ENCODE assay signal across 8 cellular contexts in the genomic region with DNA sequence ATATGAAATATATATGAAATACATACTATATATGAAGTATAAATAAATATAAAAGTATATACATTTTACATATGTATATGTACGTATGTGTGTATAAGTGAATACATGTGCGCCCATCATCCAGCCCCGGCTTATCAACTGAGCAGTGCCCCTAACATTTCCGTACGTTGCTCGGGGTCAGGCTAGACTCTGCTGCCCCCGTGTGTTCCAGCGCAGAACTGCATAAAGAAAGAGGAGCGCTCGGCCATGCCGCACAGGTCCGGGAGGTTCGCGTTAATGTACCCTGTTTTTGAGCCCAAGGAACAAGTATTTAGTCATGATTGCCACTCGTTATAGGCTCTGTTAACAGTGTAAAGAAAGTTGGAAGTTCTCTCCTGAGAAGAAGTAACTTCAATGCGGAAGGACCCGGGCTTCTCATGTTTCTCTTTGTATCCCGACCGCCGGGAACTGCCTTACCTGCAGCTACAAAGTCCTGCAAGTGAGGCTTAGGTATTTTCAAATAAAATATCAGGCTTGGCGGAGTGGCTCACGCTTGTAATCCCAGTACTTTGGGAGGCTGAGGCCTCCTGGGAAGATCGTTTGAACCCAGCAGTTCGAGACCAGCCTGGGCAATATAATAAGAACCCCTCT. TPM values are rescaled to one million over a fixed set of nuclear protein-coding genes. Genes with fewer than 3 reads are reported as not detected.
A peak's percentile ranks its signal among the peaks of the same experiment; 100 is the strongest.
DNase-seq lines count a peak whose midpoint lies in the region; ATAC-seq and TF ChIP-seq lines count a peak whose summit lies in the region.

No MANE protein-coding gene starts in this region.

- WGBS in lung, 2 donors: 10 to 12% methylated on average over 24 of the region's 24 CpGs

- H3K36me3 Mint-ChIP-seq in activated CD4-positive, alpha-beta T cell treated with anti-CD3 and anti-CD28 coated beads, Interleukin-2, amount 10 ng/mL, durations not matched to agents 7 days and 5 days (ENCODE audit: low read depth): no peaks in the 10 kb centered on the region

- H3K4me3 Mint-ChIP-seq in activated CD4-positive, alpha-beta T cell treated with anti-CD3 and anti-CD28 coated beads, Interleukin-2, amount 10 ng/mL, durations not matched to agents 7 days and 5 days: peak overlapping the region; percentile 39

- H3K9me3 ChIP-seq in lung (ENCODE audit: control insufficient read depth in 2 of 2, insufficient read depth in 1 of 2, low read length in 1 of 2): peaks cover 0 to 2% of the 10 kb centered on the region in 2 donors

- H3K27me3 ChIP-seq in lung (ENCODE audit: control insufficient read depth, insufficient read depth): no peaks in the 10 kb centered on the region

- H3K36me3 ChIP-seq in lung (ENCODE audit: control insufficient read depth in 2 of 2, insufficient read depth in 2 of 2, low read length in 2 of 2): no peaks in the 10 kb centered on the region

- no peaks in the 10 kb centered on the region for H3K9me3 Mint-ChIP-seq in activated CD4-positive, alpha-beta T cell treated with anti-CD3 and anti-CD28 coated beads, Interleukin-2, amount 10 ng/mL, durations not matched to agents 7 days and 5 days

- H3K4me3 ChIP-seq in lung: no peak overlapping the region

- TF ChIP-seq CTCF in lung (IDR thresholded peaks at IDR 0.05; ENCODE audit: control extremely low read depth, extremely low read depth): peak; percentile 80

- peaks cover 0 to 3% of the 10 kb centered on the region in 2 donors for H3K4me1 ChIP-seq in lung (ENCODE audit: control insufficient read depth in 2 of 2, insufficient read depth in 2 of 2, low read length in 2 of 2)

- H3K27ac Mint-ChIP-seq in activated CD4-positive, alpha-beta T cell treated with anti-CD3 and anti-CD28 coated beads, Interleukin-2, amount 10 ng/mL, durations not matched to agents 7 days and 5 days: no peak overlapping the region

- ATAC-seq in GM18909 (IDR thresholded peaks at IDR 0.05; ENCODE audit: poor library complexity, unreplicated experiment) (peak; percentile 96), HG03196 (IDR thresholded peaks at IDR 0.05; ENCODE audit: unreplicated experiment) (peak; percentile 93), lung (ENCODE audit: insufficient read depth, low FRiP score) (peak; percentile 92)

- DNase-seq in Ammon's horn (ENCODE audit: low spot score) (peak; percentile 69), NCI-H510A treated with DMSO at 0.1 percent for 48 hours (lab: John Stamatoyannopoulos, UW) (peak; percentile 87), dermis microvascular lymphatic vessel endothelial cell (ENCODE audit: low read depth in 2 of 2) (peak; percentile 14 to 44), lung (ENCODE audit: low spot score) (peak; percentile 68)
- DNase-seq in activated CD4-positive, alpha-beta T cell treated with anti-CD3 and anti-CD28 coated beads, Interleukin-2, amount 10 ng/mL, durations not matched to agents 7 days and 5 days: peak; percentile 74
- peak; percentile 74 for DNase-seq in stimulated activated CD8-positive, alpha-beta memory T cell treated with anti-CD3 and anti-CD28 coated beads, Interleukin-15, amount 100 ng/mL, for 1 hour (ENCODE audit: low read depth)

- CTCF ChIA-PET in activated CD4-positive, alpha-beta T cell treated with anti-CD3 and anti-CD28 coated beads, Interleukin-2, amount 10 ng/mL, durations not matched to agents 7 days and 5 days (lab: Charles Lee): interaction anchor here (0.6 to 1.2 kb wide), 2 partner anchors 9 to 974 kb away, joined by 3 read pairs; no protein-coding TSS in a partner anchor

- peaks cover 14% of the 10 kb centered on the region for H3K27me3 Mint-ChIP-seq in activated CD4-positive, alpha-beta T cell treated with anti-CD3 and anti-CD28 coated beads, Interleukin-2, amount 10 ng/mL, durations not matched to agents 7 days and 5 days

- no peak overlapping the region for H3K27ac ChIP-seq in lung (ENCODE audit: low read depth in 1 of 2, low read length in 1 of 2)

- H3K4me1 Mint-ChIP-seq in activated CD4-positive, alpha-beta T cell treated with anti-CD3 and anti-CD28 coated beads, Interleukin-2, amount 10 ng/mL, durations not matched to agents 7 days and 5 days: peaks cover 3% of the 10 kb centered on the region

- POLR2A ChIA-PET in activated CD4-positive, alpha-beta T cell treated with anti-CD3 and anti-CD28 coated beads, Interleukin-2, amount 10 ng/mL, durations not matched to agents 7 days and 5 days (lab: Charles Lee): no interaction called here

RNA-seq across cellular contexts. Expression of gene CD8B2, which starts 55.7 kb away (rescaled TPM):
- not detected for total RNA-seq in activated CD4-positive, alpha-beta T cell treated with anti-CD3 and anti-CD28 coated beads, Interleukin-2, amount 10 ng/mL, durations not matched to agents 7 days and 5 days
- total RNA-seq in dermis microvascular lymphatic vessel endothelial cell (not detected in 2 replicates), lung (not detected)
- polyA plus RNA-seq in lung: under 1 TPM in 1 of 2 donors, not detected in 1; 0.13 TPM

Comparison
In these comparisons a context has a peak if more than half of its experiments do, and no peak if none do; other contexts are left out.
1. DNase-seq: peak in every context shown above with its lines; median percentile 87 in NCI-H510A treated with DMSO at 0.1 percent for 48 hours; 74 in activated CD4-positive, alpha-beta T cell treated with anti-CD3 and anti-CD28 coated beads, Interleukin-2, amount 10 ng/mL, durations not matched to agents 7 days and 5 days; 74 in stimulated activated CD8-positive, alpha-beta memory T cell treated with anti-CD3 and anti-CD28 coated beads, Interleukin-15, amount 100 ng/mL, for 1 hour; 69 in Ammon's horn; 68 in lung; 29 in dermis microvascular lymphatic vessel endothelial cell.